In the genomic region with DNA sequence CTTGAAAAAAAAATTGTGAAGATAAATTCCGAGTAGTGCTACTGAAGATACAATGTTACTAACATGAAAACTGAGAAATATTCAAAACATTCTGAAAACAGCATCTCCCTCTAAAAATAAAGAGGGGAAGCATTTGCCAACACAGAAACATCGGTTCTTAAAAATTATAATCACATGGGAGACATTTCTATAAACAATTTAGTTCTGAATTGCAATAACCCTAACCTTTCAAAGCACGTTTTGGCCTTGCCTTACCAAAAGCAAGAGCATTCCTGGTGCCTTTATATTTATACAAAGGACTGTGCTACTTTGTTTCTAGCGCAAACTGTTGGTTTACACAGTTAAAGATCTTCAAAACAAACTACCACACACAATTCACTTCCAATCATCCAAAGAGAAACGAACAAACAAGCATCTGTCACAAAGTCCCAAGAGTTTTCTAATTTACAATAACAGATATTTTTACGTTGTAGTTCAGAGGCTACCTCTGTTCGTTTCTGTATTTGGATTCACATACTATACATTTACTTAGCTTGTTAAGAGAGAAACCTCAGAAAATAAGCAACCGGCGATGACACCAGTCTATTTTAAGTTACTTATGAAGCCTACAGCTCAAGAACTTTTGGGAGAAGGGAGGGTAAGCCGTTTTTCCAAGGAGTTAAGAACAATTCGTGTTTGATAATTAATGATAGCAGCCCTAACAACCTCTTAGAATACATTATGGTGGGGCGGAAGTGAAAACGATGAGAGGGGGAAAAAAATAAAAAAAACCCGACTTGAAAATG, we compare ENCODE assay signal across 8 cellular contexts. TPM values are rescaled to one million over a fixed set of nuclear protein-coding genes. Genes with fewer than 3 reads are reported as not detected.
DNase-seq lines count a peak whose midpoint lies in the region; ATAC-seq, FAIRE-seq and TF ChIP-seq lines count a peak whose summit lies in the region.

No MANE protein-coding gene starts in this region.

- H3K9me3 ChIP-seq in keratinocyte (ENCODE audit: control insufficient read depth, low read depth, low read length) = no peaks in the 10 kb centered on the region
- no peaks in the 10 kb centered on the region for H3K9me3 ChIP-seq in suprapubic skin

- H3K4me1 ChIP-seq in keratinocyte (ENCODE audit: control insufficient read depth, extremely low read depth, insufficient read depth, low read length) (peaks cover 26% of the 10 kb centered on the region), suprapubic skin (peaks cover 47% of the 10 kb centered on the region)

- ATAC-seq in HG03439 (IDR thresholded peaks at IDR 0.05; ENCODE audit: unreplicated experiment) (no peak), GM21367 (IDR thresholded peaks at IDR 0.05; ENCODE audit: unreplicated experiment) (no peak)

- peaks cover 61% of the 10 kb centered on the region for H3K79me2 ChIP-seq in keratinocyte (ENCODE audit: control insufficient read depth, insufficient read depth, low read length)

- no peaks in the 10 kb centered on the region for H3K9me1 ChIP-seq in keratinocyte (ENCODE audit: control insufficient read depth, extremely low read depth, insufficient read depth, low read length)

- WGBS in suprapubic skin = under 1% methylated on average over 14 of the region's 14 CpGs

- dilution Hi-C loops in keratinocyte (cut with MboI; ENCODE audit: extremely low pct_ligation_motif_present, low sequenced_read_pairs) = no loop called here

- H3K9me3 Mint-ChIP-seq in T-helper 2 cell treated with Interferon-gamma antibody and Interleukin-4, amounts not matched to agents 5 μg/mL and 100 μg/mL, for 36 hours = no peaks in the 10 kb centered on the region
- no peaks in the 10 kb centered on the region for H3K9me3 Mint-ChIP-seq in activated naive CD8-positive, alpha-beta T cell (ENCODE audit: low read depth)

- no peak for TF ChIP-seq POLR2A in suprapubic skin (IDR thresholded peaks at IDR 0.05)

- peak overlapping the region; percentile 99 for H3K27ac ChIP-seq in keratinocyte (ENCODE audit: control insufficient read depth, insufficient read depth, low read length)
- peak overlapping the region; percentile 98 for H3K27ac ChIP-seq in suprapubic skin

- H3K4me3 ChIP-seq in keratinocyte (ENCODE audit: control insufficient read depth in 2 of 3, extremely low read depth in 1 of 3, insufficient read depth in 2 of 3, low read depth in 1 of 3, low read length in 3 of 3) (peak overlapping the region; percentile 76 to 98 (median 97)), suprapubic skin (peak overlapping the region; percentile 96)

- no peak overlapping the region for H2AFZ ChIP-seq in keratinocyte (ENCODE audit: control insufficient read depth, low read length)

- H3K4me1 Mint-ChIP-seq in T-helper 2 cell treated with Interferon-gamma antibody and Interleukin-4, amounts not matched to agents 5 μg/mL and 100 μg/mL, for 36 hours (ENCODE audit: low read depth) = peaks cover 36% of the 10 kb centered on the region
- H3K4me1 Mint-ChIP-seq in activated naive CD8-positive, alpha-beta T cell (ENCODE audit: low read depth) = peaks cover 38% of the 10 kb centered on the region

- H3K27me3 Mint-ChIP-seq in T-helper 2 cell treated with Interferon-gamma antibody and Interleukin-4, amounts not matched to agents 5 μg/mL and 100 μg/mL, for 36 hours (ENCODE audit: low read depth) = peaks cover 8% of the 10 kb centered on the region
- no peaks in the 10 kb centered on the region for H3K27me3 Mint-ChIP-seq in activated naive CD8-positive, alpha-beta T cell

- no peak for TF ChIP-seq CTCF in keratinocyte (optimal IDR thresholded peaks at IDR 0.05 in 1 of 3, IDR thresholded peaks at IDR 0.05 in 1 of 3, conservative IDR thresholded peaks at IDR 0.05 in 1 of 3; ENCODE audit: extremely low read depth in 1 of 3, insufficient read depth in 2 of 3, low read length in 3 of 3)
- no peak for TF ChIP-seq CTCF in suprapubic skin (IDR thresholded peaks at IDR 0.05)

- peaks cover 9% of the 10 kb centered on the region for H3K36me3 Mint-ChIP-seq in T-helper 2 cell treated with Interferon-gamma antibody and Interleukin-4, amounts not matched to agents 5 μg/mL and 100 μg/mL, for 36 hours (ENCODE audit: low read depth)
- peaks cover 3% of the 10 kb centered on the region for H3K36me3 Mint-ChIP-seq in activated naive CD8-positive, alpha-beta T cell

- H3K9ac ChIP-seq in keratinocyte (ENCODE audit: control insufficient read depth, extremely low read depth, insufficient read depth, low read length) = peak overlapping the region; percentile 99

- H3K36me3 ChIP-seq in keratinocyte (ENCODE audit: control insufficient read depth in 2 of 2, extremely low read depth in 1 of 2, insufficient read depth in 2 of 2, low read length in 2 of 2) = no peaks in the 10 kb centered on the region
- no peaks in the 10 kb centered on the region for H3K36me3 ChIP-seq in suprapubic skin

- no peak for DNase-seq in T-helper 2 cell treated with Interferon-gamma antibody and Interleukin-4, amounts not matched to agents 5 μg/mL and 100 μg/mL, for 36 hours (ENCODE audit: low spot score)
- DNase-seq in T-helper 2 cell (no peak), keratinocyte (ENCODE audit: low read depth, low spot score) (no peak), suprapubic skin (ENCODE audit: low spot score in 2 of 2) (no peak), NCI-H1092 (lab: John Stamatoyannopoulos, UW) (no peak)

- FAIRE-seq in keratinocyte (lab: Jason Lieb, UNC) = no peak

- TF ChIP-seq EP300 in suprapubic skin (IDR thresholded peaks at IDR 0.05) = no peak

- peak overlapping the region; percentile 97 for H3K4me3 Mint-ChIP-seq in T-helper 2 cell treated with Interferon-gamma antibody and Interleukin-4, amounts not matched to agents 5 μg/mL and 100 μg/mL, for 36 hours
- peak overlapping the region; percentile 99 for H3K4me3 Mint-ChIP-seq in activated naive CD8-positive, alpha-beta T cell

- H3K4me2 ChIP-seq in keratinocyte (ENCODE audit: control insufficient read depth, extremely low read depth, insufficient read depth, low read depth, low read length) = peak overlapping the region; percentile 89

- H3K27ac Mint-ChIP-seq in T-helper 2 cell treated with Interferon-gamma antibody and Interleukin-4, amounts not matched to agents 5 μg/mL and 100 μg/mL, for 36 hours = peak overlapping the region; percentile 100
- H3K27ac Mint-ChIP-seq in activated naive CD8-positive, alpha-beta T cell = peak overlapping the region; percentile 92

- H3K27me3 ChIP-seq in keratinocyte (ENCODE audit: control insufficient read depth, extremely low read depth, insufficient read depth, low read length) (no peaks in the 10 kb centered on the region), suprapubic skin (no peaks in the 10 kb centered on the region)

- no peaks in the 10 kb centered on the region for H4K20me1 ChIP-seq in keratinocyte (ENCODE audit: control insufficient read depth, extremely low read depth, insufficient read depth, low read length)

RNA-seq across cellular contexts. Expression of a gene that starts 1.3 kb away (rescaled TPM):
- 56.3 to 78.9 TPM (median 78.0 TPM) in 3 replicates for polyA plus RNA-seq in keratinocyte
- 87.9 TPM for polyA plus RNA-seq in keratinocyte (2011; ENCODE audit: low read depth)
- 61.4 and 104 TPM in 2 replicates for polyA plus RNA-seq in keratinocyte (2011; cell fraction: cytosol; rRNA removed)
- 99.9 and 107 TPM in 2 replicates for polyA plus RNA-seq in keratinocyte (2011; cell fraction: nucleus; rRNA removed)
- 40.9 and 73.8 TPM in 2 replicates for polyA plus RNA-seq in keratinocyte (2012; ENCODE audit: low replicate concordance)
- polyA minus RNA-seq in keratinocyte = 36.5 to 65.4 TPM (median 53.4 TPM) in 3 replicates
- polyA minus RNA-seq in keratinocyte (2011; cell fraction: cytosol; rRNA and poly(A)+ RNA removed) = 28.4 TPM
- polyA minus RNA-seq in keratinocyte (2011; cell fraction: nucleus; rRNA and poly(A)+ RNA removed) = 30.2 and 60.2 TPM in 2 replicates
- total RNA-seq in suprapubic skin = 10 to 100 TPM; 62.9 to 78.8 (median 71.8) TPM
